In genomic region chr2:218894168-218895157, GRCh38 we compare ENCODE assay signal across 9 cellular contexts. TPM values are rescaled to one million over a fixed set of nuclear protein-coding genes. Genes with fewer than 3 reads are reported as not detected.
DNase-seq lines count a peak whose midpoint lies in the region; ATAC-seq, FAIRE-seq and TF ChIP-seq lines count a peak whose summit lies in the region.
"Had no signal": no experiment of that assay in that cellular context is flagged by ENCODE, and none has a peak within 500 bp of the region (broad histone marks: within the 10 kb centered on the region; RNA-seq: fewer than 3 reads in every experiment).

No MANE protein-coding gene starts in this region.

- H3K36me3 ChIP-seq in BLaER1 treated with 17β-estradiol and CSF1 and Interleukin-3, amounts not matched to agents 10 nM and 100 nM, result no peaks in the 10 kb centered on the region
- H3K36me3 ChIP-seq: neural progenitor cell had no signal

- no peak overlapping the region for H3K4me3 ChIP-seq in BLaER1 treated with 17β-estradiol and CSF1 and Interleukin-3, amounts not matched to agents 10 nM and 100 nM
- H3K4me3 ChIP-seq in iPS-18c (ENCODE audit: insufficient read depth, low read depth, low read length), result peak overlapping the region; percentile 20; the same call in 1 of the 2 replicates
- H3K4me3 ChIP-seq: neural progenitor cell had no signal

- peak overlapping the region in 9 of 11 experiments; percentile 91 to 99 (median 98); a peak in 17 of 22 replicates for H3K4me2 ChIP-seq in BLaER1 treated with 17β-estradiol and CSF1 and Interleukin-3, amounts not matched to agents 10 nM and 100 nM
- H3K4me2 ChIP-seq: neural progenitor cell had no signal

- ATAC-seq in T-helper 17 cell, result no peak
- ATAC-seq in GM18868 (IDR thresholded peaks at IDR 0.05; ENCODE audit: unreplicated experiment), result no peak
- no peak for ATAC-seq in GM21717 (IDR thresholded peaks at IDR 0.05; ENCODE audit: unreplicated experiment)

- peak overlapping the region; percentile 100 for H3K27ac Mint-ChIP-seq in T-helper 17 cell
- H3K27ac Mint-ChIP-seq: neural progenitor cell had no signal

- FAIRE-seq in GM12891 (lab: Jason Lieb, UNC), result peak; percentile 38

- peaks cover 0 to 87% (median 34%) of the 10 kb centered on the region in 11 experiments; a peak in 14 of 22 replicates for H4K20me1 ChIP-seq in BLaER1 treated with 17β-estradiol and CSF1 and Interleukin-3, amounts not matched to agents 10 nM and 100 nM

- no peaks in the 10 kb centered on the region for H3K36me3 Mint-ChIP-seq in T-helper 17 cell (ENCODE audit: low read depth)
- H3K36me3 Mint-ChIP-seq: neural progenitor cell had no signal

- peak overlapping the region in 2 of 11 experiments; percentile 8 to 11; a peak in 2 of 22 replicates for H3K9ac ChIP-seq in BLaER1 treated with 17β-estradiol and CSF1 and Interleukin-3, amounts not matched to agents 10 nM and 100 nM
- H3K9ac ChIP-seq: neural progenitor cell had no signal

- peak overlapping the region; percentile 86 for H3K4me3 Mint-ChIP-seq in T-helper 17 cell

- no peaks in the 10 kb centered on the region for H3K27me3 Mint-ChIP-seq in T-helper 17 cell

- peaks cover 46 to 79% (median 72%) of the 10 kb centered on the region in 10 experiments for H3K4me1 ChIP-seq in BLaER1 treated with 17β-estradiol and CSF1 and Interleukin-3, amounts not matched to agents 10 nM and 100 nM

- no peaks in the 10 kb centered on the region for H3K9me3 ChIP-seq in BLaER1 treated with 17β-estradiol and CSF1 and Interleukin-3, amounts not matched to agents 10 nM and 100 nM (replicated peaks in 1 of 11)
- H3K9me3 ChIP-seq in T-helper 17 cell (ENCODE audit: control insufficient read depth, low read length, poor library complexity, severe bottlenecking), result no peaks in the 10 kb centered on the region
- H3K9me3 ChIP-seq in iPS-18c (ENCODE audit: control insufficient read depth, insufficient read depth, low read length), result no peaks in the 10 kb centered on the region

- peaks cover 25 to 91% (median 48%) of the 10 kb centered on the region in 11 experiments for H3K27me3 ChIP-seq in BLaER1 treated with 17β-estradiol and CSF1 and Interleukin-3, amounts not matched to agents 10 nM and 100 nM

- peaks cover 54% of the 10 kb centered on the region for H3K4me1 Mint-ChIP-seq in T-helper 17 cell

- no peak for DNase-seq in GM12891 (ENCODE audit: insufficient read length, low spot score)
- no peak for DNase-seq in T-helper 17 cell
- no peak for DNase-seq in AML-193 (lab: John Stamatoyannopoulos, UW)
- DNase-seq in NCI-H187 (lab: John Stamatoyannopoulos, UW), result no peak

- H3K27ac ChIP-seq in BLaER1 treated with 17β-estradiol and CSF1 and Interleukin-3, amounts not matched to agents 10 nM and 100 nM, result peak overlapping the region in 1 of 11 experiments; percentile 75; a peak in 2 of 22 replicates
- H3K27ac ChIP-seq: neural progenitor cell had no signal

- TF ChIP-seq POLR2A in GM12891 (IDR thresholded peaks at IDR 0.05; ENCODE audit: low read depth, low read length), result 0 out of 2 replicates have a peak, but pooled peaks have one; percentile 12

TF ChIP-seq in GM12891, 5 proteins besides CTCF, POLR2A, EP300 and RAD21:
- TF ChIP-seq PAX5 (IDR thresholded peaks at IDR 0.05; ENCODE audit: insufficient read depth, low read length, severe bottlenecking) (no peak), POU2F2 (IDR thresholded peaks at IDR 0.05; ENCODE audit: low read depth, low read length) (no peak), SPI1 (IDR thresholded peaks at IDR 0.05; ENCODE audit: low read depth, low read length) (no peak), POLR2AphosphoS5 (IDR thresholded peaks at IDR 0.05; ENCODE audit: low read depth, low read length) (no peak), TAF1 (IDR thresholded peaks at IDR 0.05; ENCODE audit: low read depth, low read length) (no peak)

RNA-seq across cellular contexts. Expression of gene WNT10A, which starts 13.8 kb away (rescaled TPM):
- 34.4 TPM for polyA plus RNA-seq in GM12891 (2012; ENCODE audit: low read depth, missing spikeins)
- total RNA-seq in T-helper 17 cell, result 10 to 100 TPM in 1 of 2 donors, 1 to 10 TPM in 1; 5.5 to 14.4 TPM

RNA-seq across cellular contexts. Expression of gene WNT6, which starts 34.9 kb away (rescaled TPM):
- not detected for polyA plus RNA-seq in GM12891 (2012; ENCODE audit: low read depth, missing spikeins)
- total RNA-seq in T-helper 17 cell, result not detected
